Comparison of ENCODE assay signal across 1 cellular context in genomic region chr6:31464252-31465184, GRCh38.
TF ChIP-seq lines count a peak whose summit lies in the region.

No MANE protein-coding gene starts in this region.

TF ChIP-seq in HepG2, 621 proteins besides CTCF, POLR2A, EP300 and RAD21:
- TF ChIP-seq ZNF790 (CRISPR knock-in tag; IDR thresholded peaks at IDR 0.05; ENCODE audit: borderline replicate concordance) (no peak), CEBPB (IDR thresholded peaks at IDR 0.05; ENCODE audit: borderline replicate concordance, low read depth, low read length) (no peak), ZNF75D (CRISPR knock-in tag; IDR thresholded peaks at IDR 0.05; ENCODE audit: borderline replicate concordance) (no peak), ARID4A (CRISPR knock-in tag; IDR thresholded peaks at IDR 0.05; ENCODE audit: borderline replicate concordance) (no peak), ATF7 (IDR thresholded peaks at IDR 0.05) (no peak), ATF7 (CRISPR knock-in tag; IDR thresholded peaks at IDR 0.05) (no peak), ZIK1 (CRISPR knock-in tag; IDR thresholded peaks at IDR 0.05; ENCODE audit: borderline replicate concordance, low read depth) (no peak), ZNF496 (CRISPR knock-in tag; IDR thresholded peaks at IDR 0.05; ENCODE audit: insufficient replicate concordance) (no peak), ATF3 (CRISPR knock-in tag; IDR thresholded peaks at IDR 0.05) (no peak), AGO1 (IDR thresholded peaks at IDR 0.05; ENCODE audit: low read depth, low read length, poor library complexity, severe bottlenecking) (no peak), MTA1 (CRISPR knock-in tag; IDR thresholded peaks at IDR 0.05; ENCODE audit: borderline replicate concordance) (no peak), SRSF1 (optimal IDR thresholded peaks at IDR 0.05; ENCODE audit: low read depth, low read length) (no peak), NFE2 (CRISPR knock-in tag; IDR thresholded peaks at IDR 0.05) (no peak)
TF ChIP-seq in HepG2: peak in this region for 0.
